ENCODE assay signal across 22 cellular contexts in the genomic region with DNA sequence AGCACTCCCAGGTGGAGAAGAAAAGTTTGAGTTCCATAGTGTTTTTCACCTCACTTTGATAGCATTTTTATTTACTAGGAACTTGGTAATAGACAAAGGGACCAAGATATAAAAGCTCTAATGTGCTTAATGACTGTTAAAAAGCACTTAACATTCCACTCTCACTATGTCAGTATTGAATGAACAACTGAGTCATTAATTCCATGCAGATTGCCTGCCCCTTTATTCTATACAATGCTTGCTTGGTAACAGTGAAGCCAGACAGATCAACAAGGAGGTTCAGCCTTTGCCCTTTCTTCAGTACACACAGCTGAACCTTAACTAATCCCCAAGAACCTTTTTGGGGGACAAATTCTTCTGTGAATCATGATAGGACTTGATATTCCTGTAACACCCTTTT.
A peak's percentile ranks its signal among the peaks of the same experiment; 100 is the strongest.
DNase-seq lines count a peak whose midpoint lies in the region; ATAC-seq and TF ChIP-seq lines count a peak whose summit lies in the region.
"Had no signal": no experiment of that assay in that cellular context is flagged by ENCODE, and none has a peak within 500 bp of the region (broad histone marks: within the 10 kb centered on the region; RNA-seq: fewer than 3 reads in every experiment).

No MANE protein-coding gene starts in this region.

- H3K4me3 ChIP-seq in mesenchymal stem cell (ENCODE audit: insufficient read depth in 1 of 2, low read depth in 1 of 2, low read length in 2 of 2) (no peak overlapping the region), OCI-LY7 (ENCODE audit: low read depth, low read length, poor library complexity, severe bottlenecking) (no peak overlapping the region), uterus (no peak overlapping the region)
- H3K4me3 ChIP-seq: colonic mucosa, esophagus squamous epithelium, GM12878, upper lobe of right lung had no signal

- H2AFZ ChIP-seq in mesenchymal stem cell (ENCODE audit: low read depth, low read length) = no peak overlapping the region
- no peak overlapping the region for H2AFZ ChIP-seq in OCI-LY7 (ENCODE audit: low read length)

- no peaks in the 10 kb centered on the region for H4K20me1 ChIP-seq in OCI-LY7 (ENCODE audit: insufficient read depth, low read length)

- H2BK120ac ChIP-seq in mesenchymal stem cell (ENCODE audit: low read depth, low read length) = no peak overlapping the region

- TF ChIP-seq POLR2A in uterus (IDR thresholded peaks at IDR 0.05) = no peak

- H3K23ac ChIP-seq in mesenchymal stem cell (ENCODE audit: low read length in 2 of 2) = no peak overlapping the region

- intact Hi-C loops in OCI-LY7 (cut with micrococcal nuclease; ENCODE audit: unreplicated experiment) = loop anchor here (10.0 kb wide), 1 partner anchor 182 kb away; no protein-coding TSS in a partner anchor
- intact Hi-C loops in uterus (cut with DNase I; ENCODE audit: low total_unique reads) = no loop called here

- peaks cover 6% of the 10 kb centered on the region; the same call in 1 of the 2 replicates for H3K4me1 Mint-ChIP-seq in WTC11
- no peaks in the 10 kb centered on the region for H3K4me1 Mint-ChIP-seq in stimulated activated naive B cell treated with anti-CD40 and anti-IgM and Interleukin-4, amounts not matched to agents 10 μg/mL and 1 μg/mL and 100 μg/mL, for 72 hours

- no peaks in the 10 kb centered on the region for H3K27me3 ChIP-seq in mesenchymal stem cell (ENCODE audit: control insufficient read depth in 1 of 2, insufficient read depth in 1 of 2, low read length in 2 of 2)
- no peaks in the 10 kb centered on the region for H3K27me3 ChIP-seq in uterus
- H3K27me3 ChIP-seq: colonic mucosa, esophagus squamous epithelium, upper lobe of right lung had no signal

- no peak overlapping the region for H3K18ac ChIP-seq in mesenchymal stem cell (ENCODE audit: low read depth in 1 of 2, low read length in 2 of 2)

- H3K4me2 ChIP-seq in mesenchymal stem cell (ENCODE audit: low read length, poor library complexity, severe bottlenecking) (no peak overlapping the region), OCI-LY7 (ENCODE audit: low read length) (no peak overlapping the region)

- H3K9me3 ChIP-seq in mesenchymal stem cell (ENCODE audit: control insufficient read depth, low read length) = peaks cover 8% of the 10 kb centered on the region
- H3K9me3 ChIP-seq in OCI-LY7 (ENCODE audit: low read length) = no peaks in the 10 kb centered on the region
- peaks cover 0 to 5% of the 10 kb centered on the region in 2 donors for H3K9me3 ChIP-seq in uterus
- H3K9me3 ChIP-seq: colonic mucosa, upper lobe of right lung had no signal

- DNase-seq in AG08395 (ENCODE audit: low spot score) (peak; percentile 56), HCEC 1CT (peak; percentile 59), WTC11 (ENCODE audit: low spot score) (no peak), mesenchymal stem cell (peak; percentile 55), OCI-LY7 (ENCODE audit: low spot score) (no peak), uterus (no peak)
- DNase-seq in stimulated activated naive B cell treated with anti-CD40 and anti-IgM and Interleukin-4, amounts not matched to agents 10 μg/mL and 1 μg/mL and 100 μg/mL, for 72 hours = no peak
- DNase-seq: activated CD4-positive, alpha-beta T cell treated with anti-CD3 and anti-CD28 coated beads, Interleukin-2, amount 50 U/mL, for 48 hours; activated CD4-positive, CD25-positive, alpha-beta regulatory T cell; activated effector memory CD4-positive, alpha-beta T cell treated with anti-CD3 and anti-CD28 coated beads, Interleukin-2, amount 50 U/mL, for 16 hours; CD8-positive, alpha-beta T cell; colonic mucosa; effector memory CD8-positive, alpha-beta T cell; esophagus squamous epithelium; kidney glomerular epithelial cell; NCI-H1092 treated with DMSO at 0.1 percent for 48 hours; NCI-H2029 treated with DMSO at 0.1 percent for 48 hours; NCI-H510A; right cardiac atrium; upper lobe of right lung had no signal

- H3K4me1 ChIP-seq in mesenchymal stem cell (ENCODE audit: control insufficient read depth, insufficient read depth, low read depth, low read length) (no peaks in the 10 kb centered on the region), OCI-LY7 (ENCODE audit: insufficient read depth, low read length, poor library complexity, severe bottlenecking) (no peaks in the 10 kb centered on the region), uterus (no peaks in the 10 kb centered on the region)
- H3K4me1 ChIP-seq: colonic mucosa, upper lobe of right lung had no signal

- no peaks in the 10 kb centered on the region for H3K79me1 ChIP-seq in mesenchymal stem cell (replicated peaks; ENCODE audit: low read length, poor library complexity, severe bottlenecking)

- H3K4ac ChIP-seq in mesenchymal stem cell (ENCODE audit: low read depth in 1 of 2, low read length in 2 of 2) = no peak overlapping the region

- H3K14ac ChIP-seq in mesenchymal stem cell (ENCODE audit: low read length in 2 of 2) = no peak overlapping the region

- no peaks in the 10 kb centered on the region for H3K36me3 ChIP-seq in mesenchymal stem cell (ENCODE audit: control insufficient read depth in 1 of 2, insufficient read depth in 2 of 2, low read depth in 1 of 2, low read length in 2 of 2)
- H3K36me3 ChIP-seq in OCI-LY7 (ENCODE audit: insufficient read depth, low read length) = no peaks in the 10 kb centered on the region
- no peaks in the 10 kb centered on the region for H3K36me3 ChIP-seq in uterus
- H3K36me3 ChIP-seq: colonic mucosa, esophagus squamous epithelium, upper lobe of right lung had no signal

- peaks cover 27% of the 10 kb centered on the region for H3K36me3 Mint-ChIP-seq in WTC11
- H3K36me3 Mint-ChIP-seq in stimulated activated naive B cell treated with anti-CD40 and anti-IgM and Interleukin-4, amounts not matched to agents 10 μg/mL and 1 μg/mL and 100 μg/mL, for 72 hours = no peaks in the 10 kb centered on the region
- H3K36me3 Mint-ChIP-seq: CD8-positive, alpha-beta T cell had no signal

- no peak overlapping the region for H3K27ac ChIP-seq in mesenchymal stem cell (ENCODE audit: low read length, poor library complexity, severe bottlenecking)
- H3K27ac ChIP-seq in OCI-LY7 (ENCODE audit: low read depth, low read length, poor library complexity, severe bottlenecking) = no peak overlapping the region
- H3K27ac ChIP-seq in uterus = no peak overlapping the region
- H3K27ac ChIP-seq: colonic mucosa, esophagus squamous epithelium, upper lobe of right lung had no signal

- H2AK5ac ChIP-seq in mesenchymal stem cell (ENCODE audit: low read length, severe bottlenecking) = no peak overlapping the region

- no peak overlapping the region for H2BK12ac ChIP-seq in mesenchymal stem cell (ENCODE audit: low read length in 2 of 2)

- POLR2A ChIA-PET in WTC11 (lab: Charles Lee) = no interaction called here
- POLR2A ChIA-PET in OCI-LY7 (lab: Charles Lee) = no interaction called here

- no peak overlapping the region for H2BK5ac ChIP-seq in mesenchymal stem cell (ENCODE audit: low read depth, low read length, poor library complexity, severe bottlenecking)

- H3K4me3 Mint-ChIP-seq in WTC11 = no peak overlapping the region
- no peak overlapping the region for H3K4me3 Mint-ChIP-seq in stimulated activated naive B cell treated with anti-CD40 and anti-IgM and Interleukin-4, amounts not matched to agents 10 μg/mL and 1 μg/mL and 100 μg/mL, for 72 hours
- H3K4me3 Mint-ChIP-seq: CD8-positive, alpha-beta T cell; effector memory CD8-positive, alpha-beta T cell had no signal

- no TSS peak for BruUV-seq in OCI-LY7 (replicated peaks; lab: Mats Ljungman, UMichigan)

- no peak overlapping the region for H3K27ac Mint-ChIP-seq in WTC11
- no peak overlapping the region for H3K27ac Mint-ChIP-seq in stimulated activated naive B cell treated with anti-CD40 and anti-IgM and Interleukin-4, amounts not matched to agents 10 μg/mL and 1 μg/mL and 100 μg/mL, for 72 hours
- H3K27ac Mint-ChIP-seq: CD8-positive, alpha-beta T cell; effector memory CD8-positive, alpha-beta T cell had no signal

- H3K9me3 Mint-ChIP-seq in WTC11 = peaks cover 41% of the 10 kb centered on the region
- H3K9me3 Mint-ChIP-seq in stimulated activated naive B cell treated with anti-CD40 and anti-IgM and Interleukin-4, amounts not matched to agents 10 μg/mL and 1 μg/mL and 100 μg/mL, for 72 hours = peaks cover 13 to 16% of the 10 kb centered on the region in 2 donors

- H4K91ac ChIP-seq in mesenchymal stem cell (ENCODE audit: low read length) = no peak overlapping the region

- H3K79me2 ChIP-seq in OCI-LY7 (ENCODE audit: insufficient read depth, low read depth, low read length) = no peaks in the 10 kb centered on the region

- TF ChIP-seq CTCF in WTC11 (IDR thresholded peaks at IDR 0.05) (no peak), OCI-LY7 (conservative IDR thresholded peaks at IDR 0.05; ENCODE audit: low read length) (no peak), uterus (IDR thresholded peaks at IDR 0.05) (no peak)

- H3K27me3 Mint-ChIP-seq in WTC11 (ENCODE audit: low read depth) = no peaks in the 10 kb centered on the region
- H3K27me3 Mint-ChIP-seq in stimulated activated naive B cell treated with anti-CD40 and anti-IgM and Interleukin-4, amounts not matched to agents 10 μg/mL and 1 μg/mL and 100 μg/mL, for 72 hours = no peaks in the 10 kb centered on the region
- H3K27me3 Mint-ChIP-seq: effector memory CD8-positive, alpha-beta T cell had no signal

- no peaks in the 10 kb centered on the region for H3K9me2 ChIP-seq in OCI-LY7 (ENCODE audit: insufficient read depth, low read length)

- H2BK15ac ChIP-seq in mesenchymal stem cell (ENCODE audit: low read depth, poor library complexity, severe bottlenecking) = no peak overlapping the region

- no peak overlapping the region for H3K9ac ChIP-seq in mesenchymal stem cell (ENCODE audit: low read length)

- ATAC-seq in WTC11 (peak; percentile 28; the same call in 1 of the 2 replicates), GM18498 (IDR thresholded peaks at IDR 0.05; ENCODE audit: unreplicated experiment) (no peak)
- ATAC-seq in stimulated activated naive B cell treated with anti-CD40 and anti-IgM and Interleukin-4, amounts not matched to agents 10 μg/mL and 1 μg/mL and 100 μg/mL, for 72 hours (replicated peaks) = no peak
- ATAC-seq: CD8-positive, alpha-beta T cell; effector memory CD8-positive, alpha-beta T cell; GM12878; right cardiac atrium; upper lobe of right lung had no signal

- CTCF ChIA-PET in WTC11 (lab: Charles Lee) (no interaction called here), OCI-LY7 (lab: Charles Lee; ENCODE audit: unreplicated experiment) (no interaction called here)

- H4K8ac ChIP-seq in mesenchymal stem cell (ENCODE audit: low read length) = no peak overlapping the region

TF ChIP-seq in WTC11, 78 proteins besides CTCF, POLR2A, EP300 and RAD21 (continues in another document):
- TF ChIP-seq, protein P1, sequence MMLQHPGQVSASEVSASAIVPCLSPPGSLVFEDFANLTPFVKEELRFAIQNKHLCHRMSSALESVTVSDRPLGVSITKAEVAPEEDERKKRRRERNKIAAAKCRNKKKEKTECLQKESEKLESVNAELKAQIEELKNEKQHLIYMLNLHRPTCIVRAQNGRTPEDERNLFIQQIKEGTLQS (CRISPR knock-in tag; conservative IDR thresholded peaks at IDR 0.05) = no peak
- TF ChIP-seq TEAD4 (CRISPR knock-in tag; IDR thresholded peaks at IDR 0.05) = no peak

Comparison
In these comparisons a context has a peak if more than half of its experiments do, and no peak if none do; other contexts are left out.
1. DNase-seq: peak in AG08395 (single experiment), HCEC 1CT (single experiment) and mesenchymal stem cell (single experiment); none in WTC11 (single experiment), OCI-LY7 (single experiment), stimulated activated naive B cell treated with anti-CD40 and anti-IgM and Interleukin-4, amounts not matched to agents 10 μg/mL and 1 μg/mL and 100 μg/mL, for 72 hours (single experiment) and uterus (0 of 2).